19 cellular contexts compared by ENCODE assay signal in the genomic region with DNA sequence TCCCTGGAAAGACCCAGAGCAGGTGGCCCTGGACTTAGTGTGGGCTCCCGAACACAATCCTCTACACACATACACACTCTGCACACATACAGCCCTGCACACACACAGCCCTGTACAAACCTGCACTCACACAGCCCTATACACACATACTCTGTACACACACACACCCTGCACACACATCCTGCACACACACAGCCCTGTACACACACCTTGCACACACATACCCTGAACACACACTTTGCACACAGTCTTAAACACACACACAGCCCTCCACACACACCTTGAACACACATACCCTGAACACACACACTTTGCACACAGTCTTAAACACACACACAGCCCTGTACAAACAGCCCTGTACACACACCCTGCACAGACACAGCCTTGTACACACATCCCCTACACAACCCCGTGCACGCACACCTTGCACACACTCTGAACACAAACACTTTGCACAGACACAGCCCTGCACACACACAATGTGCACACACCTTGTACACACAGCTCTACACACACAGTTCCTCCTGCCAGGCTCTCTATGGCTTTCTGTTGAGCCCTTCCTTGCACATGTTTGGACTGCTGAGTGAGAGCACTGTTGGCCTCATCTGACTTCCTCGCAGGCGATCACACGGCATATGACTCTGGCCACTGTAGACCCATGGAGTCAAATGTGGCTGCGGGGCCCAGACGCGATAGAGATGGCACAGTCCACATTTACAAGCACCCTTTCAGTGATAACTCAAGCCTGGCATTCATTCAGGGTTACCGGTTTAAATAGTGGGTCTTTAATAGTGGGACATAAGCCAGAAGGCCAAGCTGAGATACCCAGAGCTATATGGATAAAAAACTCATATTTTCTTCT.
DNase-seq lines count a peak whose midpoint lies in the region; ATAC-seq and TF ChIP-seq lines count a peak whose summit lies in the region.
"Had no signal": no experiment of that assay in that cellular context is flagged by ENCODE, and none has a peak within 500 bp of the region (broad histone marks: within the 10 kb centered on the region; RNA-seq: fewer than 3 reads in every experiment).

No MANE protein-coding gene starts in this region.

- no peaks in the 10 kb centered on the region for H3K4me1 Mint-ChIP-seq in stimulated activated naive CD8-positive, alpha-beta T cell treated with anti-CD3 and anti-CD28 coated beads, Interleukin-15, amount 100 ng/mL, for 72 hours
- no peaks in the 10 kb centered on the region for H3K4me1 Mint-ChIP-seq in effector memory CD8-positive, alpha-beta T cell (ENCODE audit: low read depth in 2 of 2)
- H3K4me1 Mint-ChIP-seq: CD14-positive monocyte had no signal

- no peak overlapping the region for H3K9ac ChIP-seq in mesenchymal stem cell (ENCODE audit: low read length)

- no peak for DNase-seq in stimulated activated naive CD8-positive, alpha-beta T cell treated with anti-CD3 and anti-CD28 coated beads, Interleukin-15, Interleukin-2, amounts not matched to agents 100 U/mL and 50 U/mL, for 24 hours
- no peak for DNase-seq in stimulated activated naive CD8-positive, alpha-beta T cell treated with anti-CD3 and anti-CD28 coated beads, Interleukin-15, amount 100 ng/mL, for 72 hours
- no peak for DNase-seq in mesenchymal stem cell
- DNase-seq in sigmoid colon = peak; percentile 21
- no peak for DNase-seq in NCI-H1436 treated with DMSO at 0.1 percent for 48 hours (lab: John Stamatoyannopoulos, UW)
- no peak for DNase-seq in effector memory CD8-positive, alpha-beta T cell
- no peak for DNase-seq in stimulated activated CD4-positive, alpha-beta T cell treated with anti-CD3 and anti-CD28 coated beads, Interleukin-15, amount 100 ng/mL, for 24 hours
- no peak for DNase-seq in DMS153 treated with DMSO at 0.1 percent for 48 hours (lab: John Stamatoyannopoulos, UW; ENCODE audit: unreplicated experiment)
- DNase-seq: COR-L47, DMS53, IMR-90, Kasumi-1, NCI-H1105 treated with DMSO at 0.1 percent for 48 hours, NCI-H1930, NCI-H2171, NCI-H446 treated with DMSO at 0.1 percent for 48 hours, NCI-H82 had no signal

- H3K9me3 ChIP-seq in mesenchymal stem cell (ENCODE audit: control insufficient read depth, low read length) (no peaks in the 10 kb centered on the region), sigmoid colon (no peaks in the 10 kb centered on the region)

- H3K36me3 Mint-ChIP-seq in effector memory CD8-positive, alpha-beta T cell (ENCODE audit: insufficient read depth) = no peaks in the 10 kb centered on the region
- H3K36me3 Mint-ChIP-seq: CD14-positive monocyte had no signal

- H4K91ac ChIP-seq in mesenchymal stem cell (ENCODE audit: low read length) = peak overlapping the region; percentile 25

- TF ChIP-seq POLR2A in sigmoid colon (IDR thresholded peaks at IDR 0.05) = no peak

- no peaks in the 10 kb centered on the region for H3K36me3 ChIP-seq in mesenchymal stem cell (ENCODE audit: control insufficient read depth in 1 of 2, insufficient read depth in 2 of 2, low read depth in 1 of 2, low read length in 2 of 2)
- no peaks in the 10 kb centered on the region for H3K36me3 ChIP-seq in sigmoid colon

- TF ChIP-seq EP300 in sigmoid colon (IDR thresholded peaks at IDR 0.05) = no peak

- no peak for TF ChIP-seq CTCF in sigmoid colon (IDR thresholded peaks at IDR 0.05)

- H3K27me3 Mint-ChIP-seq in stimulated activated naive CD8-positive, alpha-beta T cell treated with anti-CD3 and anti-CD28 coated beads, Interleukin-15, amount 100 ng/mL, for 72 hours = peaks cover 7% of the 10 kb centered on the region
- no peaks in the 10 kb centered on the region for H3K27me3 Mint-ChIP-seq in effector memory CD8-positive, alpha-beta T cell

- no peaks in the 10 kb centered on the region for H3K79me1 ChIP-seq in mesenchymal stem cell (replicated peaks; ENCODE audit: low read length, poor library complexity, severe bottlenecking)

- H3K23ac ChIP-seq in mesenchymal stem cell (ENCODE audit: low read length in 2 of 2) = no peak overlapping the region

- WGBS in mesenchymal stem cell = 87% methylated on average over 9 of the region's 10 CpGs
- 92 to 93% methylated on average over 10 of the region's 10 CpGs for WGBS in sigmoid colon, 2 donors

- H2AFZ ChIP-seq in mesenchymal stem cell (ENCODE audit: low read depth, low read length) = no peak overlapping the region

- no peak overlapping the region for H3K14ac ChIP-seq in mesenchymal stem cell (ENCODE audit: low read length in 2 of 2)

- H3K27ac ChIP-seq in mesenchymal stem cell (ENCODE audit: low read length, poor library complexity, severe bottlenecking) = no peak overlapping the region
- no peak overlapping the region for H3K27ac ChIP-seq in sigmoid colon

- no peak overlapping the region for H3K18ac ChIP-seq in mesenchymal stem cell (ENCODE audit: low read depth in 1 of 2, low read length in 2 of 2)

- intact Hi-C loops in sigmoid colon (cut with DNase I) = no loop called here

- no peak overlapping the region for H2BK5ac ChIP-seq in mesenchymal stem cell (ENCODE audit: low read depth, low read length, poor library complexity, severe bottlenecking)

- H3K4ac ChIP-seq in mesenchymal stem cell (ENCODE audit: low read depth in 1 of 2, low read length in 2 of 2) = no peak overlapping the region

- H2AK5ac ChIP-seq in mesenchymal stem cell (ENCODE audit: low read length, severe bottlenecking) = no peak overlapping the region

- no peak overlapping the region for H2BK12ac ChIP-seq in mesenchymal stem cell (ENCODE audit: low read length in 2 of 2)

- no peak overlapping the region for H3K4me2 ChIP-seq in mesenchymal stem cell (ENCODE audit: low read length, poor library complexity, severe bottlenecking)

- no peak overlapping the region for H2BK120ac ChIP-seq in mesenchymal stem cell (ENCODE audit: low read depth, low read length)

- H3K27me3 ChIP-seq in mesenchymal stem cell (ENCODE audit: control insufficient read depth in 1 of 2, insufficient read depth in 1 of 2, low read length in 2 of 2) = peaks cover 0 to 7% of the 10 kb centered on the region in 2 experiments
- peaks cover 0 to 4% (median 0%) of the 10 kb centered on the region in 3 donors for H3K27me3 ChIP-seq in sigmoid colon

- H3K27ac Mint-ChIP-seq in stimulated activated naive CD8-positive, alpha-beta T cell treated with anti-CD3 and anti-CD28 coated beads, Interleukin-15, amount 100 ng/mL, for 72 hours = no peak overlapping the region
- H3K27ac Mint-ChIP-seq in effector memory CD8-positive, alpha-beta T cell = no peak overlapping the region
- H3K27ac Mint-ChIP-seq: CD14-positive monocyte had no signal

- peaks cover 0 to 14% of the 10 kb centered on the region in 2 donors for H3K9me3 Mint-ChIP-seq in stimulated activated naive CD8-positive, alpha-beta T cell treated with anti-CD3 and anti-CD28 coated beads, Interleukin-15, amount 100 ng/mL, for 72 hours
- H3K9me3 Mint-ChIP-seq in effector memory CD8-positive, alpha-beta T cell = peaks cover 10 to 30% of the 10 kb centered on the region in 2 donors

- H3K4me1 ChIP-seq in mesenchymal stem cell (ENCODE audit: control insufficient read depth, insufficient read depth, low read depth, low read length) (no peaks in the 10 kb centered on the region), sigmoid colon (no peaks in the 10 kb centered on the region)

- H2BK15ac ChIP-seq in mesenchymal stem cell (ENCODE audit: low read depth, poor library complexity, severe bottlenecking) = no peak overlapping the region

- no peak overlapping the region for H3K4me3 Mint-ChIP-seq in stimulated activated naive CD8-positive, alpha-beta T cell treated with anti-CD3 and anti-CD28 coated beads, Interleukin-15, amount 100 ng/mL, for 72 hours
- no peak overlapping the region for H3K4me3 Mint-ChIP-seq in effector memory CD8-positive, alpha-beta T cell
- H3K4me3 Mint-ChIP-seq: CD14-positive monocyte had no signal

- no peak overlapping the region for H3K4me3 ChIP-seq in mesenchymal stem cell (ENCODE audit: insufficient read depth in 1 of 2, low read depth in 1 of 2, low read length in 2 of 2)
- H3K4me3 ChIP-seq in sigmoid colon = no peak overlapping the region

- H4K8ac ChIP-seq in mesenchymal stem cell (ENCODE audit: low read length) = no peak overlapping the region

- peak; percentile 20 for ATAC-seq in stimulated activated naive CD8-positive, alpha-beta T cell treated with anti-CD3 and anti-CD28 coated beads, Interleukin-15, Interleukin-2, amounts not matched to agents 100 U/mL and 50 U/mL, for 24 hours
- ATAC-seq in stimulated activated naive CD8-positive, alpha-beta T cell treated with anti-CD3 and anti-CD28 coated beads, Interleukin-15, amount 100 ng/mL, for 72 hours = no peak
- ATAC-seq in effector memory CD8-positive, alpha-beta T cell (replicated peaks) = no peak
- ATAC-seq: Panc1 had no signal
